Comparison of ENCODE assay signal across 28 cellular contexts in the genomic region with DNA sequence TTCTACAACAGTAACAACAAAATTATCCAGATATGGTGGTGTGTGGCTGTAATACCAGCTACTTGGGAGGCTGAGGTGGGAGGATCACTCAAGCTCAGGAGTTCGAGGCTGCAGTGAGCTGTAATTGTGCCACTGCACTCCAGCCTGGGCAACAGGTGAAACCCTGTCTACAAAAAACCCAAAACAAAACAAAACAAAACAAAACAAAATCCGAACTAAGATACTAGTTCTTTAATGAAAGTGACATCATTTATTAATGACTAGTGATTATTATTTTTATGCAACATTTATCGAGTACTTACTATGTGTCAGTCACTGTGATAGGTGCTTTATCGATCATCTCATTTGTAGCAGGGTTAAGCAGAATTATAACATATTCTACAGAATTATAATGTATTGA.
"Had no signal": no experiment of that assay in that cellular context is flagged by ENCODE, and none has a peak within 500 bp of the region (broad histone marks: within the 10 kb centered on the region; RNA-seq: fewer than 3 reads in every experiment).

No MANE protein-coding gene starts in this region.

- H3K27ac ChIP-seq: colonic mucosa, coronary artery, dorsolateral prefrontal cortex, epithelial cell of prostate, esophagus muscularis mucosa, esophagus squamous epithelium, foreskin keratinocyte, gastrocnemius medialis, gastroesophageal sphincter, heart left ventricle, heart right ventricle had no signal

- H3K36me3 ChIP-seq: colonic mucosa, esophagus muscularis mucosa, esophagus squamous epithelium, gastrocnemius medialis, gastroesophageal sphincter, heart left ventricle, heart right ventricle had no signal

- H3K9me3 ChIP-seq: colonic mucosa, esophagus muscularis mucosa, esophagus squamous epithelium, gastrocnemius medialis, gastroesophageal sphincter, heart left ventricle, heart right ventricle had no signal

- DNase-seq: colonic mucosa; cortex of kidney; dermis blood vessel endothelial cell; dorsolateral prefrontal cortex; effector CD4-positive, alpha-beta T cell; effector CD8-positive, alpha-beta T cell; effector memory CD4-positive, alpha-beta T cell; effector memory CD8-positive, alpha-beta T cell; endodermal cell; erythroblast; esophagus squamous epithelium; foreskin fibroblast; foreskin keratinocyte; foreskin melanocyte; gastrocnemius medialis; glutamatergic neuron; head of caudate nucleus; heart left ventricle; heart right ventricle had no signal

- H3K4me1 ChIP-seq: colonic mucosa, esophagus muscularis mucosa, esophagus squamous epithelium, foreskin keratinocyte, gastrocnemius medialis, gastroesophageal sphincter, heart right ventricle had no signal

- FAIRE-seq: colon, endometrium, endothelial cell of umbilical vein, frontal cortex had no signal

- H3K4me3 ChIP-seq: colonic mucosa, coronary artery, dorsolateral prefrontal cortex, esophagus muscularis mucosa, esophagus squamous epithelium, gastrocnemius medialis, gastroesophageal sphincter, heart left ventricle, heart right ventricle had no signal

- H3K27me3 ChIP-seq: colonic mucosa, dorsolateral prefrontal cortex, esophagus muscularis mucosa, esophagus squamous epithelium, gastrocnemius medialis, gastroesophageal sphincter, heart left ventricle, heart right ventricle had no signal

- ATAC-seq: effector memory CD8-positive, alpha-beta T cell; esophagus mucosa; foreskin keratinocyte; gastrocnemius medialis; gastroesophageal sphincter; heart left ventricle; heart right ventricle had no signal
